Comparison of ENCODE assay signal across 8 cellular contexts in the genomic region with DNA sequence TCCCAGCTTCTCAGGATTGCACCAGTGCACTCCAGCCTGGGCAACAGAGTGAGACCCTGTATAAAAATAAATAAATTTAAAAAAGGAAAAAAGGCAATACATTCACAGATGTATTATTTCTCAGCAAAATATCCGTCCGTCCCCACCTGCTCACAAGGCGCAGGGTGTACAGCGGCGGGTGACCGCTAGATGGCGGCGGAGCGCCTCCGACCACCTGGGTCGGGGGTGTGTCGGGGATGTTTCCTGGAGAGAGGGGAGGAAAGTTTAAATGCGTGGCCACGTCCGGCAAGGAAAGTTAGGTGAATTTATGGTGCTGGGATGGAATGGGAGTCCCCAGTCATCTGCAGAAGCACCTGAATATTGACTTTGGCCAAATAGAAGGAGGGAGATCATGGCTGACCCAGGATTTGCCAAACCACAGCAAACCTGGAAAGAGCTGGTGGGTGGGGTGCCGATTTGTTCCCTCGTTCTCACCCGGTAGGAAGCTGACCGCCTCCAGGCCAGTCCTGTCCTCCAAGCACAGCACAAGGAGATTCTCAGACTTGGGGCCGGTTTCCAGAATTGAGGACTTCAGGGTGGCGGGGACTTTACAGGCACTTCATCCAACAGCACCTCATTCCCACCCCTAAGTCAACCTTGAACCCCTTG.
DNase-seq lines count a peak whose midpoint lies in the region; FAIRE-seq and TF ChIP-seq lines count a peak whose summit lies in the region.

No MANE protein-coding gene starts in this region.

- POLR2A ChIA-PET in AG04450 (lab: Yijun Ruan, JAX), result interaction anchor here (0.9 kb wide), 1 partner anchor 305 kb away, joined by 3 read pairs; a partner anchor contains a TSS

- CTCF ChIA-PET in AG04450 (lab: Charles Lee), result interaction anchor here (0.6 to 5.7 kb wide), 16 partner anchors 8 to 718 kb away, joined by 3 to 49 read pairs (median 4); a partner anchor contains a TSS

- DNase-seq in AG04450 (ENCODE audit: low read depth, low spot score), result peak; percentile 15
- DNase-seq in GM18507 (ENCODE audit: extremely low spot score, insufficient read length, low read depth), result peak; percentile 55
- DNase-seq in NCI-H82 treated with DMSO at 0.1 percent for 48 hours (lab: John Stamatoyannopoulos, UW; ENCODE audit: unreplicated experiment), result peak; percentile 13
- peak; percentile 74 for DNase-seq in activated T-cell treated with anti-CD3 and anti-CD28 coated beads, Interleukin-2, amount 50 U/mL, for 1 hour
- peak; percentile 11 for DNase-seq in fibroblast of peridontal ligament (ENCODE audit: extremely low read depth)
- no peak for DNase-seq in osteocyte (ENCODE audit: extremely low spot score, unreplicated experiment)
- no peak for DNase-seq in type B pancreatic cell (ENCODE audit: extremely low spot score, unreplicated experiment)
- DNase-seq in SKM-1 treated with dmso at 0.1 percent for 144 hours (lab: John Stamatoyannopoulos, UW; ENCODE audit: unreplicated experiment), result no peak

- TF ChIP-seq CTCF in AG04450 (IDR thresholded peaks at IDR 0.05; ENCODE audit: low read depth, low read length) (peak; percentile 98), osteocyte (IDR thresholded peaks at IDR 0.05) (peak; percentile 91), type B pancreatic cell (conservative IDR thresholded peaks at IDR 0.05) (peak; percentile 99)

- H3K9me3 Mint-ChIP-seq in osteocyte (ENCODE audit: unreplicated experiment) (no peaks in the 10 kb centered on the region), type B pancreatic cell (no peaks in the 10 kb centered on the region)

- H3K9me3 ChIP-seq in AG04450 (ENCODE audit: control insufficient read depth, insufficient read depth, low read length), result no peaks in the 10 kb centered on the region

- peak; percentile 61 for FAIRE-seq in GM18507 (lab: Jason Lieb, UNC)

- no peak overlapping the region for H3K4me3 Mint-ChIP-seq in osteocyte (ENCODE audit: unreplicated experiment)
- no peak overlapping the region for H3K4me3 Mint-ChIP-seq in type B pancreatic cell

- H3K27me3 Mint-ChIP-seq in osteocyte (ENCODE audit: unreplicated experiment) (peaks cover 39% of the 10 kb centered on the region), type B pancreatic cell (peaks cover 29% of the 10 kb centered on the region)

- no peak overlapping the region for H3K4me3 ChIP-seq in AG04450 (ENCODE audit: low read depth, low read length)

- H3K36me3 Mint-ChIP-seq in osteocyte (ENCODE audit: unreplicated experiment) (no peaks in the 10 kb centered on the region), type B pancreatic cell (no peaks in the 10 kb centered on the region)

- H3K27ac Mint-ChIP-seq in osteocyte (ENCODE audit: unreplicated experiment) (no peak overlapping the region), type B pancreatic cell (no peak overlapping the region)

- H3K4me1 Mint-ChIP-seq in osteocyte (ENCODE audit: unreplicated experiment) (peaks cover 3% of the 10 kb centered on the region), type B pancreatic cell (ENCODE audit: unreplicated experiment) (peaks cover 4% of the 10 kb centered on the region)

- no peak overlapping the region for H3K27ac ChIP-seq in AG04450 (ENCODE audit: low read depth, low read length)

- H3K27me3 ChIP-seq in AG04450 (ENCODE audit: control insufficient read depth, insufficient read depth, low read length), result peaks cover 33% of the 10 kb centered on the region

Comparison
In these comparisons a context has a peak if more than half of its experiments do, and no peak if none do; other contexts are left out.
1. DNase-seq: peak in AG04450 (single experiment), GM18507 (single experiment), NCI-H82 treated with DMSO at 0.1 percent for 48 hours (single experiment), activated T-cell treated with anti-CD3 and anti-CD28 coated beads, Interleukin-2, amount 50 U/mL, for 1 hour (single experiment) and fibroblast of peridontal ligament (single experiment); none in osteocyte (single experiment), type B pancreatic cell (single experiment) and SKM-1 treated with dmso at 0.1 percent for 144 hours (single experiment).
2. Peak in every context shown above with its lines, with median percentiles within 50 percentile points of each other: CTCF ChIP-seq.